8 cellular contexts compared by ENCODE assay signal in the genomic region with DNA sequence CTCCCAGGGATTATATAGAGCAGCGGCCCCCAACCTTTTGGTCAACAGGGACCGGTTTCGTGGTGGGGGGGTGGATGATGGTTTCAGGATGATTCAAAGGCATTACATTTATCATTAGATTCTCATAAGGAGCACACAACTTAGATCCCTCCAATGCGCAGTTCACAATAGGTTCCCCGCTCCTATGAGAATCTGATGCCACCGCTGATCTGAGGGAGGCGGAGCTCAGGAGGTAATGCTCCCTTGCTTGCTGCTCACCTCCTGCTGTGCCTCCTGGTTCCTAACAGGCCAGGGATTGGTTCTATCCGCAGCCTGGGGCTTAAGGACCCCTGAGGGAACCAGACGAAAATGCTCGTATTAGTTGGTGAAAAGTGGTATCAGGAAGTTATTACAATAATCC. TPM values are rescaled to one million over a fixed set of nuclear protein-coding genes. Genes with fewer than 3 reads are reported as not detected.
A peak's percentile ranks its signal among the peaks of the same experiment; 100 is the strongest.
DNase-seq lines count a peak whose midpoint lies in the region; ATAC-seq and TF ChIP-seq lines count a peak whose summit lies in the region.

No MANE protein-coding gene starts in this region.

- no peak for ATAC-seq in CD4-positive, CD25-positive, alpha-beta regulatory T cell (ENCODE audit: low read depth in 2 of 2)
- no peak for ATAC-seq in GM18907 (IDR thresholded peaks at IDR 0.05; ENCODE audit: unreplicated experiment)
- ATAC-seq in HG03565 (IDR thresholded peaks at IDR 0.05; ENCODE audit: unreplicated experiment), result no peak

- peak in 2 of 3 donors; percentile 8 to 61 for DNase-seq in CD4-positive, CD25-positive, alpha-beta regulatory T cell
- DNase-seq in HuH-7.5 (ENCODE audit: low spot score) (peak; percentile 27), NOMO-1 treated with DMSO at 0.1 percent for 48 hours (lab: John Stamatoyannopoulos, UW; ENCODE audit: unreplicated experiment) (peak; percentile 51), left ventricle myocardium inferior (no peak), skeletal muscle cell (ENCODE audit: low read depth) (no peak)
- peak; percentile 9 for DNase-seq in activated T-helper 1 cell treated with anti-CD3 and anti-CD28 coated beads, Interleukin-12 subunit alpha, Interleukin-12 subunit beta, Interleukin-2, Interleukin-4 antibody, amounts not matched to agents 30 ng/mL and 10 ng/mL and 1 ng/mL, durations not matched to agents 14 hours and 24 hours and 36 hours (ENCODE audit: low spot score)

- peaks cover 17 to 36% (median 26%) of the 10 kb centered on the region in 4 donors for H3K4me1 Mint-ChIP-seq in CD4-positive, CD25-positive, alpha-beta regulatory T cell
- H3K4me1 Mint-ChIP-seq in activated T-helper 1 cell treated with anti-CD3 and anti-CD28 coated beads, Interleukin-12 subunit alpha, Interleukin-12 subunit beta, Interleukin-2, Interleukin-4 antibody, amounts not matched to agents 30 ng/mL and 10 ng/mL and 1 ng/mL, durations not matched to agents 14 hours and 24 hours and 36 hours (ENCODE audit: low read depth), result peaks cover 23% of the 10 kb centered on the region

- H3K27me3 ChIP-seq in CD4-positive, CD25-positive, alpha-beta regulatory T cell (ENCODE audit: control insufficient read depth, insufficient read depth, low read length), result no peaks in the 10 kb centered on the region
- no peaks in the 10 kb centered on the region for H3K27me3 ChIP-seq in left ventricle myocardium inferior (ENCODE audit: low read depth)

- H3K36me3 ChIP-seq in CD4-positive, CD25-positive, alpha-beta regulatory T cell (ENCODE audit: control insufficient read depth, insufficient read depth, low read length), result peaks cover 14% of the 10 kb centered on the region
- peaks cover 18% of the 10 kb centered on the region for H3K36me3 ChIP-seq in left ventricle myocardium inferior

- H3K4me3 ChIP-seq in CD4-positive, CD25-positive, alpha-beta regulatory T cell (ENCODE audit: low read depth, low read length), result peak overlapping the region; percentile 89
- H3K4me3 ChIP-seq in left ventricle myocardium inferior (peak overlapping the region; percentile 97), skeletal muscle cell (ENCODE audit: low read depth, low read length) (peak overlapping the region; percentile 63)

- TF ChIP-seq CTCF in left ventricle myocardium inferior (IDR thresholded peaks at IDR 0.05; ENCODE audit: borderline replicate concordance), result no peak

- no peak overlapping the region for H3K4me3 Mint-ChIP-seq in CD4-positive, CD25-positive, alpha-beta regulatory T cell
- H3K4me3 Mint-ChIP-seq in activated T-helper 1 cell treated with anti-CD3 and anti-CD28 coated beads, Interleukin-12 subunit alpha, Interleukin-12 subunit beta, Interleukin-2, Interleukin-4 antibody, amounts not matched to agents 30 ng/mL and 10 ng/mL and 1 ng/mL, durations not matched to agents 14 hours and 24 hours and 36 hours, result no peak overlapping the region

- no peaks in the 10 kb centered on the region for H3K27me3 Mint-ChIP-seq in CD4-positive, CD25-positive, alpha-beta regulatory T cell
- no peaks in the 10 kb centered on the region for H3K27me3 Mint-ChIP-seq in activated T-helper 1 cell treated with anti-CD3 and anti-CD28 coated beads, Interleukin-12 subunit alpha, Interleukin-12 subunit beta, Interleukin-2, Interleukin-4 antibody, amounts not matched to agents 30 ng/mL and 10 ng/mL and 1 ng/mL, durations not matched to agents 14 hours and 24 hours and 36 hours (ENCODE audit: insufficient read depth)

- no peak overlapping the region for H3K27ac Mint-ChIP-seq in CD4-positive, CD25-positive, alpha-beta regulatory T cell
- no peak overlapping the region for H3K27ac Mint-ChIP-seq in activated T-helper 1 cell treated with anti-CD3 and anti-CD28 coated beads, Interleukin-12 subunit alpha, Interleukin-12 subunit beta, Interleukin-2, Interleukin-4 antibody, amounts not matched to agents 30 ng/mL and 10 ng/mL and 1 ng/mL, durations not matched to agents 14 hours and 24 hours and 36 hours

- H3K27ac ChIP-seq in CD4-positive, CD25-positive, alpha-beta regulatory T cell (ENCODE audit: insufficient read depth, low read length, poor library complexity, severe bottlenecking), result peak overlapping the region; percentile 90
- peak overlapping the region; percentile 98 for H3K27ac ChIP-seq in left ventricle myocardium inferior (replicated peaks)

- H3K36me3 Mint-ChIP-seq in CD4-positive, CD25-positive, alpha-beta regulatory T cell, result peaks cover 26% of the 10 kb centered on the region
- peaks cover 16% of the 10 kb centered on the region for H3K36me3 Mint-ChIP-seq in activated T-helper 1 cell treated with anti-CD3 and anti-CD28 coated beads, Interleukin-12 subunit alpha, Interleukin-12 subunit beta, Interleukin-2, Interleukin-4 antibody, amounts not matched to agents 30 ng/mL and 10 ng/mL and 1 ng/mL, durations not matched to agents 14 hours and 24 hours and 36 hours (ENCODE audit: low read depth)

- peaks cover 0 to 14% of the 10 kb centered on the region in 2 experiments for H3K9me3 ChIP-seq in CD4-positive, CD25-positive, alpha-beta regulatory T cell (ENCODE audit: control insufficient read depth in 2 of 2, low read length in 2 of 2)
- peaks cover 11% of the 10 kb centered on the region for H3K9me3 ChIP-seq in left ventricle myocardium inferior (replicated peaks)

- peaks cover 35% of the 10 kb centered on the region for H3K4me1 ChIP-seq in CD4-positive, CD25-positive, alpha-beta regulatory T cell (ENCODE audit: control insufficient read depth, insufficient read depth, low read length, poor library complexity, severe bottlenecking)
- H3K4me1 ChIP-seq in left ventricle myocardium inferior, result peaks cover 38% of the 10 kb centered on the region

- intact Hi-C loops in activated T-helper 1 cell treated with anti-CD3 and anti-CD28 coated beads, Interleukin-12 subunit alpha, Interleukin-12 subunit beta, Interleukin-2, Interleukin-4 antibody, amounts not matched to agents 30 ng/mL and 10 ng/mL and 1 ng/mL, durations not matched to agents 14 hours and 24 hours and 36 hours (cut with micrococcal nuclease), result loop anchor here (10.0 kb wide), 2 partner anchors 299 to 1751 kb away; a partner anchor contains a TSS
- intact Hi-C loops in left ventricle myocardium inferior (cut with micrococcal nuclease), result no loop called here

- peaks cover 0 to 15% (median 4%) of the 10 kb centered on the region in 7 donors for H3K9me3 Mint-ChIP-seq in CD4-positive, CD25-positive, alpha-beta regulatory T cell
- peaks cover 20% of the 10 kb centered on the region for H3K9me3 Mint-ChIP-seq in activated T-helper 1 cell treated with anti-CD3 and anti-CD28 coated beads, Interleukin-12 subunit alpha, Interleukin-12 subunit beta, Interleukin-2, Interleukin-4 antibody, amounts not matched to agents 30 ng/mL and 10 ng/mL and 1 ng/mL, durations not matched to agents 14 hours and 24 hours and 36 hours

RNA-seq across cellular contexts. Expression of a gene that starts 1.3 kb away (rescaled TPM):
- 19.8 TPM for total RNA-seq in CD4-positive, CD25-positive, alpha-beta regulatory T cell
- polyA plus RNA-seq in CD4-positive, CD25-positive, alpha-beta regulatory T cell, result 10 to 100 TPM; 22.7 to 28.7 (median 27.6) TPM
- 31.5 TPM in 2 replicates for total RNA-seq in activated T-helper 1 cell treated with anti-CD3 and anti-CD28 coated beads, Interleukin-12 subunit alpha, Interleukin-12 subunit beta, Interleukin-2, Interleukin-4 antibody, amounts not matched to agents 30 ng/mL and 10 ng/mL and 1 ng/mL, durations not matched to agents 14 hours and 24 hours and 36 hours
- 8.1 TPM for total RNA-seq in left ventricle myocardium inferior

Comparison
In these comparisons a context has a peak if more than half of its experiments do, and no peak if none do; other contexts are left out.
1. DNase-seq: peak in CD4-positive, CD25-positive, alpha-beta regulatory T cell (2 of 3), HuH-7.5 (single experiment), NOMO-1 treated with DMSO at 0.1 percent for 48 hours (single experiment) and activated T-helper 1 cell treated with anti-CD3 and anti-CD28 coated beads, Interleukin-12 subunit alpha, Interleukin-12 subunit beta, Interleukin-2, Interleukin-4 antibody, amounts not matched to agents 30 ng/mL and 10 ng/mL and 1 ng/mL, durations not matched to agents 14 hours and 24 hours and 36 hours (single experiment); none in left ventricle myocardium inferior (single experiment) and skeletal muscle cell (single experiment).
2. Peak in every context shown above with its lines, with median percentiles within 50 percentile points of each other: H3K4me3 ChIP-seq.